Comparison of ENCODE assay signal across 14 cellular contexts in the genomic region with DNA sequence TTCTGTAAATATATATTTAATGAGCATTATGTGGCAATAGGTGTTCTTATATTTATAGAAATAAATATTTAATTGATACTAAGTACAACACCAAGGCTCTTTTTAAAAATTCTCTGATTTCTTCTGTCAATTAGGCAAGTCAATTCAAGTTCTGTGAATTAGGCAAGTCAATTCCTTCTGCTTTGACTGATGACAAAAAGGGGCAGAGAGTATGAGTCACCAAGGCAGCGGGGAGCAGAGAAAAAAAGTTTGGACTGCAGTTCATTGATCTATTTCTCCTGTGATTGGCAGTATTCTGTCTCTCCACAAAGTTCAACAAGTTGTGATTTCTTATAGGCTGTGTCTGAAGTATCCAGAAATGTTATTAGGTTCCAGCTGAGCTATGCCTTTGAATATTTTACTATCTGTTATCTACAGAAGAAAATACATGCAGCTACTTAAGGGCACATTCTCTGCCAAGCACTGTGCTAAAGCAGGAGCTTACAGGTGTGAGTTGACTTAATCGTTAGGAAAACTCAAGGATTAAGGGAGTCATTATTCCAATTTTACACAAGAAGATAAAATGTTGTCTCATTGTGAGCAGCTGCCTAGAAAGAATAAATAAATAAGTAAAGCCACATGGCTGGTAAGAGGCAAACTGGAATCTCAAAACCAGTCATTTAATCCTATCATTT.
A peak's percentile ranks its signal among the peaks of the same experiment; 100 is the strongest.
DNase-seq lines count a peak whose midpoint lies in the region; ATAC-seq, FAIRE-seq and TF ChIP-seq lines count a peak whose summit lies in the region.
"Had no signal": no experiment of that assay in that cellular context is flagged by ENCODE, and none has a peak within 500 bp of the region (broad histone marks: within the 10 kb centered on the region; RNA-seq: fewer than 3 reads in every experiment).

No MANE protein-coding gene starts in this region.

- no peaks in the 10 kb centered on the region for H3K27me3 Mint-ChIP-seq in HFFc6 (ENCODE audit: insufficient read depth)

- peaks cover 4% of the 10 kb centered on the region for H3K4me1 ChIP-seq in NT2/D1 (ENCODE audit: insufficient read depth, insufficient read length)

- DNase-seq in NT2/D1 (ENCODE audit: low read depth, low spot score) (peak; percentile 15), RWPE1 (ENCODE audit: low spot score) (peak; percentile 18), urothelium cell line (ENCODE audit: low spot score) (peak; percentile 16), EL (no peak), D341Med (ENCODE audit: low spot score) (no peak), HFFc6 (no peak)
- DNase-seq: CD8-positive, alpha-beta T cell; COR-L47; DND-41; GF-D8 had no signal

- H3K9ac ChIP-seq in NT2/D1 (ENCODE audit: insufficient read length, low read depth) = no peak overlapping the region

- POLR2A ChIA-PET in RWPE1 (lab: Yijun Ruan, JAX; ENCODE audit: low non-redundant PET) = no interaction called here

- CTCF ChIA-PET in RWPE1 (lab: Yijun Ruan, JAX) = no interaction called here

- H3K4me3 ChIP-seq in NT2/D1 (ENCODE audit: insufficient read length, low read depth) = no peak overlapping the region

- H3K27ac ChIP-seq in RWPE1 = no peak overlapping the region

- peak; percentile 68 for ATAC-seq in esophagus mucosa
- ATAC-seq: CD8-positive, alpha-beta T cell; HCT116 had no signal

- no peak for FAIRE-seq in urothelium cell line (lab: Jason Lieb, UNC)
- FAIRE-seq: H54 had no signal

- no peak overlapping the region for H3K4me3 Mint-ChIP-seq in HFFc6
- H3K4me3 Mint-ChIP-seq: CD14-positive monocyte; CD8-positive, alpha-beta T cell had no signal

- TF ChIP-seq CTCF in RWPE1 (conservative IDR thresholded peaks at IDR 0.05; ENCODE audit: low read depth) = no peak
- TF ChIP-seq CTCF in HFFc6 (IDR thresholded peaks at IDR 0.05) = no peak

- H3K9me3 ChIP-seq in NT2/D1 (ENCODE audit: insufficient read depth, low read length) = no peaks in the 10 kb centered on the region

- no peak overlapping the region for H3K27ac Mint-ChIP-seq in HFFc6
- H3K27ac Mint-ChIP-seq: CD14-positive monocyte; CD8-positive, alpha-beta T cell had no signal

- H3K36me3 Mint-ChIP-seq in HFFc6 (ENCODE audit: low read depth) = no peaks in the 10 kb centered on the region; the same call in 1 of the 2 replicates
- H3K36me3 Mint-ChIP-seq: CD14-positive monocyte; CD8-positive, alpha-beta T cell had no signal

- no peaks in the 10 kb centered on the region for H3K4me1 Mint-ChIP-seq in HFFc6 (ENCODE audit: low read depth)
- H3K4me1 Mint-ChIP-seq: CD14-positive monocyte had no signal

- H3K27me3 ChIP-seq in NT2/D1 (ENCODE audit: insufficient read depth, insufficient read length) = no peaks in the 10 kb centered on the region

- no peaks in the 10 kb centered on the region for H3K36me3 ChIP-seq in NT2/D1 (ENCODE audit: insufficient read depth, insufficient read length, low read length)

- peaks cover 35% of the 10 kb centered on the region for H3K9me3 Mint-ChIP-seq in HFFc6

Comparison
In these comparisons a context has a peak if more than half of its experiments do, and no peak if none do; other contexts are left out.
1. DNase-seq: peak in NT2/D1 (single experiment), RWPE1 (single experiment) and urothelium cell line (single experiment); none in EL (single experiment), D341Med (single experiment) and HFFc6 (single experiment).